Comparison of ENCODE assay signal across 11 cellular contexts in genomic region chr15:39692464-39693327, GRCh38.
A peak's percentile ranks its signal among the peaks of the same experiment; 100 is the strongest.
DNase-seq lines count a peak whose midpoint lies in the region; ATAC-seq, FAIRE-seq and TF ChIP-seq lines count a peak whose summit lies in the region.
"Had no signal": no experiment of that assay in that cellular context is flagged by ENCODE, and none has a peak within 500 bp of the region (broad histone marks: within the 10 kb centered on the region; RNA-seq: fewer than 3 reads in every experiment).

No MANE protein-coding gene starts in this region.

- H3K9me3 Mint-ChIP-seq in Calu3 (ENCODE audit: low read depth, unreplicated experiment): no peaks in the 10 kb centered on the region

- DNase-seq in A549 (ENCODE audit: low read depth in 1 of 2, low spot score in 1 of 2) (no peak), NCI-H1417 (lab: John Stamatoyannopoulos, UW) (peak; percentile 28 to 71 (median 42)), astrocyte of the hippocampus (ENCODE audit: low read depth, low spot score) (peak; percentile 70), Calu3 (no peak), mesenteric fat pad (ENCODE audit: low spot score) (no peak), osteoblast (ENCODE audit: insufficient read length, low spot score, missing footprints) (no peak)
- no peak for DNase-seq in effector CD4-positive, alpha-beta T cell
- DNase-seq: AML-193, NCI-H2029 had no signal

- no peaks in the 10 kb centered on the region for H3K4me1 Mint-ChIP-seq in Calu3 (ENCODE audit: low read depth, unreplicated experiment)

- ATAC-seq in A549: no peak

- no peaks in the 10 kb centered on the region for H3K27me3 ChIP-seq in iPS-15b (ENCODE audit: control insufficient read depth, insufficient read depth, low read length)
- H3K27me3 ChIP-seq in osteoblast (ENCODE audit: insufficient read depth, low read length): no peaks in the 10 kb centered on the region

- WGBS in A549 (ENCODE audit: missing lambda C conversion rate): 85% methylated on average over 11 of the region's 11 CpGs

- no peaks in the 10 kb centered on the region for H3K36me3 ChIP-seq in iPS-15b (ENCODE audit: control insufficient read depth, insufficient read depth, low read length)
- no peaks in the 10 kb centered on the region for H3K36me3 ChIP-seq in osteoblast (ENCODE audit: insufficient read depth, low read length)

- H3K4me3 Mint-ChIP-seq in Calu3 (ENCODE audit: low read depth, unreplicated experiment): no peak overlapping the region

- no peaks in the 10 kb centered on the region for H4K20me1 ChIP-seq in osteoblast (ENCODE audit: insufficient read depth, low read length)

- no peaks in the 10 kb centered on the region for H3K27me3 Mint-ChIP-seq in Calu3 (ENCODE audit: unreplicated experiment)

- no peak overlapping the region for H3K27ac Mint-ChIP-seq in Calu3 (ENCODE audit: unreplicated experiment)

- CTCF ChIA-PET in A549 (lab: Yijun Ruan, JAX) (interaction anchor here (0.6 to 2.0 kb wide), 4 partner anchors 9 to 64 kb away, joined by 3 to 6 read pairs (median 5); no protein-coding TSS in a partner anchor), Calu3 (lab: Charles Lee) (no interaction called here)

- H3K4me3 ChIP-seq in A549 (no peak overlapping the region), iPS-15b (ENCODE audit: low read depth, low read length) (peak overlapping the region; percentile 10), osteoblast (ENCODE audit: insufficient read depth, low read length) (no peak overlapping the region)

- H3K36me3 Mint-ChIP-seq in Calu3 (ENCODE audit: insufficient read depth, unreplicated experiment): no peaks in the 10 kb centered on the region

- BruUV-seq in Calu3 (replicated peaks; lab: Mats Ljungman, UMichigan): no TSS peak

- H2AFZ ChIP-seq in osteoblast (ENCODE audit: low read length): no peak overlapping the region

- H3K4me2 ChIP-seq in A549 (no peak overlapping the region), osteoblast (ENCODE audit: insufficient read depth, low read length) (no peak overlapping the region)

- intact Hi-C loops in Calu3 (cut with micrococcal nuclease; ENCODE audit: unreplicated experiment): no loop called here

- POLR2A ChIA-PET in A549 (lab: Yijun Ruan, JAX): no interaction called here

- H3K79me2 ChIP-seq in osteoblast (ENCODE audit: insufficient read depth, low read length): no peaks in the 10 kb centered on the region

- TF ChIP-seq CTCF in A549 (IDR thresholded peaks at IDR 0.05) (no peak), Calu3 (IDR thresholded peaks at IDR 0.05; ENCODE audit: unreplicated experiment) (no peak), osteoblast (IDR thresholded peaks at IDR 0.05; ENCODE audit: extremely low read depth, low read depth, low read length) (no peak)

- H3K4me1 ChIP-seq in A549 (no peaks in the 10 kb centered on the region), iPS-15b (ENCODE audit: control insufficient read depth, insufficient read depth, low read length) (peaks cover 11% of the 10 kb centered on the region), osteoblast (ENCODE audit: insufficient read depth, low read length) (no peaks in the 10 kb centered on the region)

- TF ChIP-seq EP300 in A549 (IDR thresholded peaks at IDR 0.05): no peak

- TF ChIP-seq POLR2A in A549 (IDR thresholded peaks at IDR 0.05; ENCODE audit: low read length): no peak

- no peak for FAIRE-seq in A549 (lab: Jason Lieb, UNC)
- FAIRE-seq: GM12892 had no signal

- H3K9me3 ChIP-seq in A549 (no peaks in the 10 kb centered on the region), iPS-15b (ENCODE audit: control insufficient read depth, insufficient read depth, low read length) (no peaks in the 10 kb centered on the region), osteoblast (ENCODE audit: low read depth, low read length) (no peaks in the 10 kb centered on the region)

- H3K27ac ChIP-seq in A549: no peak overlapping the region
- no peak overlapping the region for H3K27ac ChIP-seq in osteoblast (ENCODE audit: low read depth, low read length)

- no peak overlapping the region for H3K9ac ChIP-seq in iPS-15b (ENCODE audit: low read depth, low read length)

- TF ChIP-seq RAD21 in A549 (conservative IDR thresholded peaks at IDR 0.05 in 1 of 2, IDR thresholded peaks at IDR 0.05 in 1 of 2): no peak

TF ChIP-seq in A549, 52 proteins besides CTCF, POLR2A, EP300 and RAD21:
- no peak for TF ChIP-seq HES2 (IDR thresholded peaks at IDR 0.05)
- no peak for TF ChIP-seq RFX5 (IDR thresholded peaks at IDR 0.05)
- no peak for TF ChIP-seq REST (IDR thresholded peaks at IDR 0.05)
- peak; percentile 72 for TF ChIP-seq MAFK (IDR thresholded peaks at IDR 0.05; ENCODE audit: partially characterized antibody)
- TF ChIP-seq RCOR1 (IDR thresholded peaks at IDR 0.05; ENCODE audit: low read depth, low read length): no peak

Comparison
In these comparisons a context has a peak if more than half of its experiments do, and no peak if none do; other contexts are left out.
1. DNase-seq: peak in NCI-H1417 (3 of 3) and astrocyte of the hippocampus (single experiment); none in A549 (0 of 2), effector CD4-positive, alpha-beta T cell (single experiment), Calu3 (single experiment), mesenteric fat pad (single experiment) and osteoblast (single experiment).